Comparison of ENCODE assay signal across 16 cellular contexts in genomic region chr6:138522611-138523010, GRCh38. TPM values are rescaled to one million over a fixed set of nuclear protein-coding genes. Genes with fewer than 3 reads are reported as not detected.
"Had no signal": no experiment of that assay in that cellular context is flagged by ENCODE, and none has a peak within 500 bp of the region (broad histone marks: within the 10 kb centered on the region; RNA-seq: fewer than 3 reads in every experiment).

No MANE protein-coding gene starts in this region.

- H3K36me3 Mint-ChIP-seq: naive thymus-derived CD8-positive, alpha-beta T cell had no signal

- H3K27ac ChIP-seq: brain microvascular endothelial cell, foreskin keratinocyte, neutrophil had no signal

- H3K27ac Mint-ChIP-seq: activated naive CD8-positive, alpha-beta T cell treated with anti-CD3 and anti-CD28 coated beads for 36 hours; naive thymus-derived CD8-positive, alpha-beta T cell had no signal

- H3K4me1 ChIP-seq: foreskin keratinocyte had no signal

- H3K4me3 Mint-ChIP-seq: activated naive CD8-positive, alpha-beta T cell treated with anti-CD3 and anti-CD28 coated beads for 36 hours; naive thymus-derived CD8-positive, alpha-beta T cell had no signal

- ATAC-seq: activated CD4-positive, CD25-positive, alpha-beta regulatory T cell treated with anti-CD3 and anti-CD28 coated beads, Interleukin-2, amount 50 U/mL, for 24 hours; foreskin keratinocyte; naive thymus-derived CD8-positive, alpha-beta T cell had no signal

- H3K9me3 ChIP-seq: neutrophil, tibial nerve had no signal

- H3K4me3 ChIP-seq: tibial nerve had no signal

- H3K27me3 ChIP-seq: brain microvascular endothelial cell, foreskin keratinocyte, neutrophil, tibial nerve had no signal

- H3K36me3 ChIP-seq: brain microvascular endothelial cell, neutrophil, tibial nerve had no signal

- DNase-seq: activated CD4-positive, alpha-beta T cell treated with anti-CD3 and anti-CD28 coated beads, Interleukin-2, amount 50 U/mL, for 1 hour; activated CD8-positive, alpha-beta memory T cell treated with anti-CD3 and anti-CD28 coated beads for 24 hours; activated naive CD8-positive, alpha-beta T cell treated with anti-CD3 and anti-CD28 coated beads for 36 hours; brain microvascular endothelial cell; effector CD8-positive, alpha-beta T cell; foreskin keratinocyte; glutamatergic neuron; naive thymus-derived CD8-positive, alpha-beta T cell; small intestine; stimulated activated CD4-positive, alpha-beta T cell treated with anti-CD3 and anti-CD28 coated beads, Interleukin-4, amount 100 ng/mL, for 4 hours; stimulated activated CD8-positive, alpha-beta memory T cell treated with anti-CD3 and anti-CD28 coated beads, Interleukin-4, amount 100 ng/mL, for 48 hours; stimulated activated naive CD4-positive, alpha-beta T cell treated with Interleukin-2 at 50 U/mL for 16 hours; SW 1271 had no signal

RNA-seq across cellular contexts. Expression of gene NHSL1, which starts 23.3 kb away (rescaled TPM):
- polyA plus RNA-seq: naive thymus-derived CD8-positive, alpha-beta T cell had no signal
